In the genomic region with DNA sequence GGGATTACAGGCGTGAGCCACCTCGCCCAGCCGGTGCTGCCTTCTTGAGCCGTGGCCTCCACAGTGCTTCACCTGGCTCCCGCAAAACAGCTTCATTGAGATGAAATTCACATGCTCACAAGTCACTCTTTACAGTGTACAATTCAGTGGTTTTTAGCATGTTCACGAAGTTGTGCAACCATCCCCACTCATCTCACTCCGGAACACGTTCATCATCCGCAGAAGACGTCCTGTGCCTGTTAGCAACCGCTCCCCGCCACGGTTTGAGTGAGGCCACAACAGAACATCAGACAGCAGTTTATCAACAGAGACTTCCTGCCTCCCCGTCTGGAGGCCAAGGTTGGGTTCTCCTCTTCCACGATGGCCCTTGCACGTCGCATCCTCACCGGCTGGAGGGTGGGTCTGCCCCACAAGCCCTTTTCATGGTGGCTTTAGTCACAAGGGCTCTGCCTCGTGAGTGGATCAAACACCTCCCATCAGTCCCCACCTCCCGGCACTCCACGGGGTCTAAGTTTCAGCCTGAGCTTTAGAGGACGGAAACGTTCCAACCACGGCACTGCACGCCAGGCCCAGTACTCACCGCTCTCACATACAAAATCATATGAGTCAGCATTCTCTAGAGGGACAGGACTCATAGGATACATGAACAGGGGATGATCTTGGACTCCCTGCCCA, we compare ENCODE assay signal across 9 cellular contexts. TPM values are rescaled to one million over a fixed set of nuclear protein-coding genes. Genes with fewer than 3 reads are reported as not detected.
DNase-seq lines count a peak whose midpoint lies in the region; ATAC-seq and TF ChIP-seq lines count a peak whose summit lies in the region.
"Had no signal": no experiment of that assay in that cellular context is flagged by ENCODE, and none has a peak within 500 bp of the region (broad histone marks: within the 10 kb centered on the region; RNA-seq: fewer than 3 reads in every experiment).

No MANE protein-coding gene starts in this region.

- POLR2A ChIA-PET in activated B cell treated with CpG ODN at 0.5 μM for 24 hours (lab: Charles Lee) = interaction anchor here (0.5 to 1.1 kb wide), 5 partner anchors 14 to 65 kb away, joined by 3 to 4 read pairs (median 4); partner anchors contain the start of gene SPON2

- peaks cover 31% of the 10 kb centered on the region for H3K4me1 Mint-ChIP-seq in CD14-positive monocyte
- peaks cover 42% of the 10 kb centered on the region for H3K4me1 Mint-ChIP-seq in activated B cell treated with CpG ODN at 0.5 μM for 24 hours
- H3K4me1 Mint-ChIP-seq in chondrocyte (ENCODE audit: low read depth) = peaks cover 55% of the 10 kb centered on the region
- H3K4me1 Mint-ChIP-seq in neural crest cell = no peaks in the 10 kb centered on the region

- H3K27ac Mint-ChIP-seq in CD14-positive monocyte = peak overlapping the region; percentile 86 to 97 (median 92)
- peak overlapping the region; percentile 84 for H3K27ac Mint-ChIP-seq in activated B cell treated with CpG ODN at 0.5 μM for 24 hours
- H3K27ac Mint-ChIP-seq in chondrocyte (ENCODE audit: unreplicated experiment) = peak overlapping the region; percentile 74
- peak overlapping the region; percentile 1 for H3K27ac Mint-ChIP-seq in neural crest cell (ENCODE audit: unreplicated experiment)

- no peaks in the 10 kb centered on the region for H3K9me3 ChIP-seq in stomach smooth muscle (ENCODE audit: control insufficient read depth in 2 of 2, low read length in 2 of 2)

- H3K27me3 Mint-ChIP-seq in CD14-positive monocyte (ENCODE audit: low read depth in 3 of 3) (peaks cover 0 to 6% (median 5%) of the 10 kb centered on the region in 3 donors), activated B cell treated with CpG ODN at 0.5 μM for 24 hours (no peaks in the 10 kb centered on the region), chondrocyte (ENCODE audit: low read depth) (no peaks in the 10 kb centered on the region), neural crest cell (ENCODE audit: low read depth) (no peaks in the 10 kb centered on the region)

- peak overlapping the region in 1 of 2 donors; percentile 45 for H3K9ac ChIP-seq in stomach smooth muscle (ENCODE audit: low read length in 2 of 2)

- intact Hi-C loops in CD14-positive monocyte (cut with micrococcal nuclease) (loop anchor here in 1 of 2 donors (5.0 kb wide), 2 partner anchors 35 to 70 kb away; no protein-coding TSS in a partner anchor), activated B cell treated with CpG ODN at 0.5 μM for 24 hours (cut with micrococcal nuclease) (loop anchor here (1.0 to 2.0 kb wide), 4 partner anchors 17 to 47 kb away; partner anchors contain the start of gene CTBP1)

- DNase-seq in CD14-positive monocyte (ENCODE audit: low spot score) = peak; percentile 89
- peak; percentile 31 for DNase-seq in activated B cell treated with CpG ODN at 0.5 μM for 24 hours
- peak; percentile 59 for DNase-seq in chondrocyte (ENCODE audit: low spot score)
- no peak for DNase-seq in neural crest cell (ENCODE audit: low read depth, low spot score)
- DNase-seq in NCI-H2029 (lab: John Stamatoyannopoulos, UW) = no peak
- DNase-seq in ACHN = no peak

- CTCF ChIA-PET in activated B cell treated with CpG ODN at 0.5 μM for 24 hours (lab: Charles Lee) = interaction anchor here (1.0 kb wide), 1 partner anchor 34 kb away, joined by 3 read pairs; no protein-coding TSS in a partner anchor

- TF ChIP-seq CTCF in CD14-positive monocyte (IDR thresholded peaks at IDR 0.05) = no peak
- TF ChIP-seq CTCF in activated B cell treated with CpG ODN at 0.5 μM for 24 hours (IDR thresholded peaks at IDR 0.05) = no peak
- TF ChIP-seq CTCF in chondrocyte (IDR thresholded peaks at IDR 0.05) = no peak
- no peak for TF ChIP-seq CTCF in neural crest cell (conservative IDR thresholded peaks at IDR 0.05)

- ATAC-seq in HG02852 (IDR thresholded peaks at IDR 0.05; ENCODE audit: unreplicated experiment) (peak; percentile 38), activated B cell treated with CpG ODN at 0.5 μM for 24 hours (ENCODE audit: low read depth) (peak; percentile 46)

- H3K27me3 ChIP-seq in stomach smooth muscle (ENCODE audit: control insufficient read depth in 1 of 2, insufficient read depth in 2 of 2, low read length in 2 of 2) = no peaks in the 10 kb centered on the region

- H3K4me1 ChIP-seq in stomach smooth muscle (ENCODE audit: control insufficient read depth, insufficient read depth, low read length) = peaks cover 42% of the 10 kb centered on the region

- peak overlapping the region; percentile 41 for H3K27ac ChIP-seq in stomach smooth muscle (ENCODE audit: low read length)

- peak overlapping the region; percentile 80 to 88 for H3K4me3 Mint-ChIP-seq in CD14-positive monocyte
- H3K4me3 Mint-ChIP-seq in activated B cell treated with CpG ODN at 0.5 μM for 24 hours = peak overlapping the region; percentile 66
- H3K4me3 Mint-ChIP-seq in chondrocyte (ENCODE audit: unreplicated experiment) = no peak overlapping the region
- H3K4me3 Mint-ChIP-seq in neural crest cell = no peak overlapping the region

- peaks cover 2% of the 10 kb centered on the region in 2 donors for H3K36me3 Mint-ChIP-seq in CD14-positive monocyte
- H3K36me3 Mint-ChIP-seq in activated B cell treated with CpG ODN at 0.5 μM for 24 hours (ENCODE audit: low read depth) = no peaks in the 10 kb centered on the region
- H3K36me3 Mint-ChIP-seq in chondrocyte (ENCODE audit: low read depth) = no peaks in the 10 kb centered on the region
- H3K36me3 Mint-ChIP-seq in neural crest cell (ENCODE audit: low read depth) = no peaks in the 10 kb centered on the region

- H3K36me3 ChIP-seq in stomach smooth muscle (ENCODE audit: control insufficient read depth in 2 of 2, insufficient read depth in 2 of 2, low read length in 2 of 2) = no peaks in the 10 kb centered on the region

- H3K4me3 ChIP-seq in stomach smooth muscle (ENCODE audit: low read length in 2 of 2) = peak overlapping the region in 1 of 2 donors; percentile 8

- in situ Hi-C loops in ACHN (cut with HindIII; ENCODE audit: low pct_ligation_motif_present, low pct_unique_long_range_greater_than_20kb, low sequenced_read_pairs) = no loop called here

- H3K9me3 Mint-ChIP-seq in CD14-positive monocyte (no peaks in the 10 kb centered on the region), activated B cell treated with CpG ODN at 0.5 μM for 24 hours (no peaks in the 10 kb centered on the region), chondrocyte (ENCODE audit: low read depth) (no peaks in the 10 kb centered on the region), neural crest cell (no peaks in the 10 kb centered on the region)

RNA-seq across cellular contexts. Expression of gene SPON2, which starts 29.6 kb away (rescaled TPM):
- polyA plus RNA-seq in CD14-positive monocyte = under 1 TPM; 0.74 to 0.90 TPM
- 2.2 and 3.4 TPM in 2 replicates for total RNA-seq in activated B cell treated with CpG ODN at 0.5 μM for 24 hours
- 158 to 184 TPM (median 162 TPM) in 3 replicates for total RNA-seq in chondrocyte
- 2.3 and 4.1 TPM in 2 replicates for total RNA-seq in neural crest cell
- total RNA-seq: endothelial cell of umbilical vein had no signal

RNA-seq across cellular contexts. Expression of gene CTBP1, which starts 46.9 kb away (rescaled TPM):
- polyA plus RNA-seq in CD14-positive monocyte = 10 to 100 TPM; 21.3 to 42.1 TPM
- total RNA-seq in activated B cell treated with CpG ODN at 0.5 μM for 24 hours = 162 and 175 TPM in 2 replicates
- total RNA-seq in chondrocyte = 147 to 175 TPM (median 151 TPM) in 3 replicates
- 218 and 219 TPM in 2 replicates for total RNA-seq in neural crest cell

Comparison
In these comparisons a context has a peak if more than half of its experiments do, and no peak if none do; other contexts are left out.
1. DNase-seq: peak in CD14-positive monocyte (single experiment), activated B cell treated with CpG ODN at 0.5 μM for 24 hours (single experiment) and chondrocyte (single experiment); none in neural crest cell (single experiment), NCI-H2029 (single experiment) and ACHN (single experiment).
2. H3K27ac Mint-ChIP-seq: peak in every context shown above with its lines; median percentile 92 in CD14-positive monocyte; 84 in activated B cell treated with CpG ODN at 0.5 μM for 24 hours; 74 in chondrocyte; 1 in neural crest cell.
3. H3K4me3 Mint-ChIP-seq: peak in CD14-positive monocyte (2 of 2) and activated B cell treated with CpG ODN at 0.5 μM for 24 hours (single experiment); none in chondrocyte (single experiment) and neural crest cell (single experiment).
4. RNA of gene SPON2, which starts 29.6 kb away (total RNA-seq): 158 to 184 TPM in chondrocyte; 2.3 to 4.1 TPM in neural crest cell and 2.2 to 3.4 TPM in activated B cell treated with CpG ODN at 0.5 μM for 24 hours; every median in the first group is over 10 times any median in the second.